ENCODE assay signal across 2 cellular contexts in the genomic region with DNA sequence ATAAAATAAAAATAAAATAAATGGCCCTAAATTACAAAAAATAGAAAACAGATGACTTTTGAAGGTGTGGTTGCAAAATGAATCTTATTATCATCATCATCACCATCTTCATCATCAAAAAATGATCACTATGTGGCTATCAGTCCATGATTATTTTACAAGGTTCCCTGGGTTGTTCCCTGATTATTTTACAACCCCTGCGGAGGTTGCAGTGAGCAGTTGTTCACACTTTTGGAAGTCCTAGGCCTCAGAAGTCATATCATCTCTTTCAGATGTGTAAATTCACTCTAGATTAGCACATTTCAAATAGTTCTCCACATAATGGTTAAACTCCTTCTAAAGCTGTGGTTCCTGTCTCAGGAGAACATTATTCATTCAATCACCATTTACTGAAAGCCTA.
TF ChIP-seq lines count a peak whose summit lies in the region.

No MANE protein-coding gene starts in this region.

TF ChIP-seq in GM23338, 12 proteins besides CTCF, POLR2A, EP300 and RAD21 (continued from another document):
- TF ChIP-seq, protein P1, sequence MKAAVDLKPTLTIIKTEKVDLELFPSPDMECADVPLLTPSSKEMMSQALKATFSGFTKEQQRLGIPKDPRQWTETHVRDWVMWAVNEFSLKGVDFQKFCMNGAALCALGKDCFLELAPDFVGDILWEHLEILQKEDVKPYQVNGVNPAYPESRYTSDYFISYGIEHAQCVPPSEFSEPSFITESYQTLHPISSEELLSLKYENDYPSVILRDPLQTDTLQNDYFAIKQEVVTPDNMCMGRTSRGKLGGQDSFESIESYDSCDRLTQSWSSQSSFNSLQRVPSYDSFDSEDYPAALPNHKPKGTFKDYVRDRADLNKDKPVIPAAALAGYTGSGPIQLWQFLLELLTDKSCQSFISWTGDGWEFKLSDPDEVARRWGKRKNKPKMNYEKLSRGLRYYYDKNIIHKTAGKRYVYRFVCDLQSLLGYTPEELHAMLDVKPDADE (IDR thresholded peaks at IDR 0.05), result no peak
- no peak for TF ChIP-seq CREB1 (CRISPR knock-in tag; IDR thresholded peaks at IDR 0.05; ENCODE audit: low read depth)
- TF ChIP-seq STAT1 (IDR thresholded peaks at IDR 0.05; ENCODE audit: unreplicated experiment), result no peak
- TF ChIP-seq ZNF331 (CRISPR knock-in tag; IDR thresholded peaks at IDR 0.05; ENCODE audit: low read depth), result no peak

TF ChIP-seq in WTC11, 78 proteins besides CTCF, POLR2A, EP300 and RAD21 (continued from another document):
- TF ChIP-seq, protein P2, sequence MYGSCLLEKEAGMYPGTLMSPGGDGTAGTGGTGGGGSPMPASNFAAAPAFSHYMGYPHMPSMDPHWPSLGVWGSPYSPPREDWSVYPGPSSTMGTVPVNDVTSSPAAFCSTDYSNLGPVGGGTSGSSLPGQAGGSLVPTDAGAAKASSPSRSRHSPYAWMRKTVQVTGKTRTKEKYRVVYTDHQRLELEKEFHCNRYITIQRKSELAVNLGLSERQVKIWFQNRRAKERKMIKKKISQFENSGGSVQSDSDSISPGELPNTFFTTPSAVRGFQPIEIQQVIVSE (CRISPR knock-in tag; IDR thresholded peaks at IDR 0.05; ENCODE audit: borderline replicate concordance), result no peak
- TF ChIP-seq KAT7 (CRISPR knock-in tag; IDR thresholded peaks at IDR 0.05; ENCODE audit: borderline replicate concordance) (no peak), TCF7 (CRISPR knock-in tag; IDR thresholded peaks at IDR 0.05; ENCODE audit: low read depth) (no peak)
- TF ChIP-seq, protein P3, sequence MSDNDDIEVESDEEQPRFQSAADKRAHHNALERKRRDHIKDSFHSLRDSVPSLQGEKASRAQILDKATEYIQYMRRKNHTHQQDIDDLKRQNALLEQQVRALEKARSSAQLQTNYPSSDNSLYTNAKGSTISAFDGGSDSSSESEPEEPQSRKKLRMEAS (CRISPR knock-in tag; IDR thresholded peaks at IDR 0.05), result no peak
TF ChIP-seq in WTC11: peak in this region for 0.
